ENCODE assay signal across 8 cellular contexts in the genomic region with DNA sequence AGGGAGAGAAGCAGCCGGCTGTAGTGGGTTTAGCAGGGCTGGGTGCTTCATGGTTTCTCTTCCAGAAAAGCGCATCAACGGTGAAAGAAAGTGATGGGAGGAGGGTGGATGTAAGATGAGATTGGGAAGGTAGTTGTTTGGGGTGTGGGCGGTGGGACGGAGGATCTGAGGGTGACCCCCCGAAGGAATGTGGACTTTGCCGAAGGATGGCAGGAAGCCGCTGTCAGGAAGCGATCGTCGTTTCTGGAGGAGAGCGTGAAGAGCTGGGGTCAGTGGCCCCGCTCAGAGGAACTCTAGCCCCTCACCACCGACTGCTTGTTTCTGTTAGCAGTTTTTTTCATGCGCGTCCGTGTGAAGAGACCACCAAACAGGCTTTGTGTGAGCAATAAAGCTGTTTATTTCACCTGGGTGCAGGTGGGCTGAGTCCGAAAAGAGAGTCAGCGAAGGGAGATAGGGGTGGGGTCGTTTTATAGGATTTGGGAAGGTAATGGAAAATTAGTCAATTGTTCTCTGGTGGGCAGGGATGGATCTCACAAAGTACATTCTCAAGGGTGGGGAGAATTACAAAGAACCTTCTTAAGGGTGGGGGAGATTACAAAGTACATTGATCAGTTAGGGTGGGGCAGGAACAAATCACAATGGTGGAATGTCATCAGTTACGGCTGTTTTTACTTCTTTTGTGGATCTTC. TPM values are rescaled to one million over a fixed set of nuclear protein-coding genes. Genes with fewer than 3 reads are reported as not detected.
DNase-seq lines count a peak whose midpoint lies in the region; ATAC-seq, FAIRE-seq and TF ChIP-seq lines count a peak whose summit lies in the region.
"Not testable (repeated sequence)": the region's sequence is repeated elsewhere in the genome, so short reads cannot be mapped to it uniquely, and the experiment has no call there.

No MANE protein-coding gene starts in this region.

- POLR2A ChIA-PET in OCI-LY7 (lab: Charles Lee) = interaction anchor here (0.6 to 2.5 kb wide), 3 partner anchors 19 to 169 kb away, joined by 3 to 6 read pairs (median 3); no protein-coding TSS in a partner anchor

- H3K9me3 ChIP-seq in OCI-LY7 (ENCODE audit: low read length); hepatocyte (ENCODE audit: low read depth); muscle layer of duodenum (ENCODE audit: control insufficient read depth in 1 of 2, low read length in 2 of 2); spleen: not testable (repeated sequence)

- peak overlapping the region; percentile 50 for H3K27ac ChIP-seq in OCI-LY7 (ENCODE audit: low read depth, low read length, poor library complexity, severe bottlenecking)
- H3K27ac ChIP-seq in dorsolateral prefrontal cortex = peak overlapping the region; percentile 65 to 98 (median 88)
- peak overlapping the region; percentile 100 for H3K27ac ChIP-seq in hepatocyte
- H3K27ac ChIP-seq in muscle layer of duodenum (ENCODE audit: low read length) = peak overlapping the region; percentile 97
- H3K27ac ChIP-seq in spleen = peak overlapping the region; percentile 84 to 96 (median 93)

- peak overlapping the region; percentile 92 for H3K4me3 ChIP-seq in AG09309 (ENCODE audit: control insufficient read depth, low read depth, low read length)
- peak overlapping the region; percentile 96 for H3K4me3 ChIP-seq in OCI-LY7 (ENCODE audit: low read depth, low read length, poor library complexity, severe bottlenecking)
- H3K4me3 ChIP-seq in dorsolateral prefrontal cortex = peak overlapping the region; percentile 50 to 98 (median 88)
- peak overlapping the region; percentile 94 for H3K4me3 ChIP-seq in hepatocyte
- peak overlapping the region; percentile 87 to 97 for H3K4me3 ChIP-seq in muscle layer of duodenum (ENCODE audit: low read depth in 1 of 2, low read length in 2 of 2)
- H3K4me3 ChIP-seq in spleen = peak overlapping the region; percentile 74 to 95 (median 89)

- H3K27me3 Mint-ChIP-seq in activated T-helper 17 cell treated with anti-CD3 and anti-CD28 coated beads, Interleukin-2, amount 50 U/mL, for 72 hours = not testable (repeated sequence)

- not testable (repeated sequence) for DNase-seq in AG09309 (ENCODE audit: low read depth); H54 (ENCODE audit: insufficient read length, low spot score); OCI-LY7 (ENCODE audit: low spot score); dorsolateral prefrontal cortex; hepatocyte (ENCODE audit: low spot score)
- DNase-seq in spleen = peak; percentile 79

- not testable (repeated sequence) for TF ChIP-seq CTCF in AG09309 (IDR thresholded peaks at IDR 0.05; ENCODE audit: control insufficient read depth, insufficient read depth, low read depth, low read length, missing control alignments); OCI-LY7 (conservative IDR thresholded peaks at IDR 0.05; ENCODE audit: low read length); dorsolateral prefrontal cortex (IDR thresholded peaks at IDR 0.05 in 54 of 56, conservative IDR thresholded peaks at IDR 0.05 in 2 of 56; ENCODE audit: low read depth in 1 of 56, partially characterized antibody in 56 of 56); hepatocyte (IDR thresholded peaks at IDR 0.05; ENCODE audit: poor library complexity); spleen (IDR thresholded peaks at IDR 0.05 in 8 of 11, conservative IDR thresholded peaks at IDR 0.05 in 3 of 11)

- peaks cover 39% of the 10 kb centered on the region for H3K4me1 Mint-ChIP-seq in activated T-helper 17 cell treated with anti-CD3 and anti-CD28 coated beads, Interleukin-2, amount 50 U/mL, for 72 hours

- H3K4me2 ChIP-seq in OCI-LY7 (ENCODE audit: low read length) (peak overlapping the region; percentile 91), hepatocyte (peak overlapping the region; percentile 98)

- H3K9me2 ChIP-seq in OCI-LY7 (ENCODE audit: insufficient read depth, low read length); hepatocyte (replicated peaks; ENCODE audit: insufficient read depth): not testable (repeated sequence)

- H3K4me1 ChIP-seq in OCI-LY7 (ENCODE audit: insufficient read depth, low read length, poor library complexity, severe bottlenecking) (peaks cover 37% of the 10 kb centered on the region), hepatocyte (ENCODE audit: insufficient read depth) (peaks cover 23% of the 10 kb centered on the region), muscle layer of duodenum (ENCODE audit: control insufficient read depth in 1 of 2, insufficient read depth in 2 of 2, low read length in 2 of 2) (peaks cover 18 to 23% of the 10 kb centered on the region in 2 donors), spleen (peaks cover 32 to 64% (median 48%) of the 10 kb centered on the region in 6 donors)

- ATAC-seq in activated T-helper 17 cell treated with anti-CD3 and anti-CD28 coated beads, Interleukin-2, amount 50 U/mL, for 72 hours (replicated peaks) = peak; percentile 2

- H4K20me1 ChIP-seq in OCI-LY7 (ENCODE audit: insufficient read depth, low read length) = peaks cover 24% of the 10 kb centered on the region
- peaks cover 41% of the 10 kb centered on the region for H4K20me1 ChIP-seq in hepatocyte (ENCODE audit: insufficient read depth, poor library complexity, severe bottlenecking)

- WGBS in hepatocyte (ENCODE audit: low lambda C conversion rate, missing lambda C conversion rate) = 4% methylated on average over 21 of the region's 21 CpGs
- whole genome bisulfite sequencing in spleen, 5 donors = 2 to 7% (median 4%) methylated on average over 21 of the region's 21 CpGs

- CTCF ChIA-PET in OCI-LY7 (lab: Charles Lee; ENCODE audit: unreplicated experiment) = not testable (repeated sequence)

- intact Hi-C loops in OCI-LY7 (cut with micrococcal nuclease; ENCODE audit: unreplicated experiment); spleen (cut with DNase I; ENCODE audit: low total_unique reads): not testable (repeated sequence)
- intact Hi-C loops in dorsolateral prefrontal cortex (cut with DNase I) = loop anchor here (5.0 kb wide), 3 partner anchors 44 to 194 kb away; no protein-coding TSS in a partner anchor

- H3K27me3 ChIP-seq in dorsolateral prefrontal cortex; hepatocyte; muscle layer of duodenum (ENCODE audit: low read depth, low read length); spleen (replicated peaks in 1 of 7): not testable (repeated sequence)

- H3K9me3 Mint-ChIP-seq in activated T-helper 17 cell treated with anti-CD3 and anti-CD28 coated beads, Interleukin-2, amount 50 U/mL, for 72 hours = not testable (repeated sequence)

- not testable (repeated sequence) for BruUV-seq in OCI-LY7 (replicated peaks; lab: Mats Ljungman, UMichigan)

- H3K36me3 Mint-ChIP-seq in activated T-helper 17 cell treated with anti-CD3 and anti-CD28 coated beads, Interleukin-2, amount 50 U/mL, for 72 hours (ENCODE audit: low read depth) = peaks cover 61% of the 10 kb centered on the region

- FAIRE-seq in H54 (lab: Jason Lieb, UNC) = not testable (repeated sequence)

- peak overlapping the region; percentile 98 for H3K4me3 Mint-ChIP-seq in activated T-helper 17 cell treated with anti-CD3 and anti-CD28 coated beads, Interleukin-2, amount 50 U/mL, for 72 hours

- H3K36me3 ChIP-seq in OCI-LY7 (ENCODE audit: insufficient read depth, low read length) (peaks cover 17% of the 10 kb centered on the region; the same call in 1 of the 2 replicates), muscle layer of duodenum (ENCODE audit: control insufficient read depth in 1 of 2, insufficient read depth in 2 of 2, low read length in 2 of 2) (peaks cover 3 to 15% of the 10 kb centered on the region in 2 donors), spleen (peaks cover 0 to 24% (median 0%) of the 10 kb centered on the region in 6 donors)
- not testable (repeated sequence) for H3K36me3 ChIP-seq in hepatocyte (replicated peaks; ENCODE audit: insufficient read depth, low read depth)

- H3K79me2 ChIP-seq in OCI-LY7 (ENCODE audit: insufficient read depth, low read depth, low read length) (peaks cover 54% of the 10 kb centered on the region), hepatocyte (peaks cover 54% of the 10 kb centered on the region)

- peak overlapping the region; percentile 80; the same call in 1 of the 2 replicates for H2AFZ ChIP-seq in OCI-LY7 (ENCODE audit: low read length)
- H2AFZ ChIP-seq in hepatocyte = peak overlapping the region; percentile 66

- 0 out of 2 replicates have a peak, but pooled peaks have one; percentile 11 for TF ChIP-seq POLR2A in H54 (IDR thresholded peaks at IDR 0.05; ENCODE audit: low read depth, low read length)
- TF ChIP-seq POLR2A in spleen (IDR thresholded peaks at IDR 0.05) = not testable (repeated sequence)

- peak overlapping the region; percentile 93 for H3K27ac Mint-ChIP-seq in activated T-helper 17 cell treated with anti-CD3 and anti-CD28 coated beads, Interleukin-2, amount 50 U/mL, for 72 hours

RNA-seq across cellular contexts. Expression of gene MED15, which starts 0.8 kb away (rescaled TPM):
- 26.7 and 28.7 TPM in 2 replicates for total RNA-seq in OCI-LY7 (2014; rRNA removed; shearing (Covaris generic))
- 62.5 and 79.2 TPM in 2 replicates for total RNA-seq in OCI-LY7 (2022)
- 100 to 1,000 TPM; 115 to 118 TPM for total RNA-seq in activated T-helper 17 cell treated with anti-CD3 and anti-CD28 coated beads, Interleukin-2, amount 50 U/mL, for 72 hours
- total RNA-seq in dorsolateral prefrontal cortex = 100 to 1,000 TPM in 79 of 120 experiments, 10 to 100 TPM in 41; 83.5 to 133 (median 106) TPM
- total RNA-seq in hepatocyte = 19.7 and 31.5 TPM in 2 replicates
- 53.1 and 53.2 TPM in 2 replicates for polyA plus RNA-seq in hepatocyte
- total RNA-seq in spleen = 100 to 1,000 TPM in 4 of 7 donors, 10 to 100 TPM in 3; 76.4 to 162 (median 118) TPM
- 10 to 100 TPM; 32.2 to 80.1 (median 78.3) TPM for polyA plus RNA-seq in spleen

RNA-seq across cellular contexts. Expression of gene KLHL22, which starts 12.6 kb away (rescaled TPM):
- total RNA-seq in OCI-LY7 (2014; rRNA removed; shearing (Covaris generic)) = 11.4 and 14.8 TPM in 2 replicates
- total RNA-seq in OCI-LY7 (2022) (32.9 and 38.1 TPM in 2 replicates), dorsolateral prefrontal cortex (10 to 100 TPM; 37.2 to 75.3 (median 54.7) TPM), hepatocyte (32.5 and 38.0 TPM in 2 replicates), spleen (10 to 100 TPM; 20.9 to 40.6 (median 36.0) TPM)
- total RNA-seq in activated T-helper 17 cell treated with anti-CD3 and anti-CD28 coated beads, Interleukin-2, amount 50 U/mL, for 72 hours = 10 to 100 TPM; 19.3 to 22.4 TPM
- polyA plus RNA-seq in hepatocyte (20.5 and 23.6 TPM in 2 replicates), spleen (10 to 100 TPM; 14.0 to 20.8 (median 15.4) TPM)

Comparison
In these comparisons a context has a peak if more than half of its experiments do, and no peak if none do; other contexts are left out.
1. H3K27ac ChIP-seq: peak in every context shown above with its lines; median percentile 100 in hepatocyte; 97 in muscle layer of duodenum; 93 in spleen; 88 in dorsolateral prefrontal cortex; 50 in OCI-LY7.